Comparison of ENCODE assay signal across 35 cellular contexts in the genomic region with DNA sequence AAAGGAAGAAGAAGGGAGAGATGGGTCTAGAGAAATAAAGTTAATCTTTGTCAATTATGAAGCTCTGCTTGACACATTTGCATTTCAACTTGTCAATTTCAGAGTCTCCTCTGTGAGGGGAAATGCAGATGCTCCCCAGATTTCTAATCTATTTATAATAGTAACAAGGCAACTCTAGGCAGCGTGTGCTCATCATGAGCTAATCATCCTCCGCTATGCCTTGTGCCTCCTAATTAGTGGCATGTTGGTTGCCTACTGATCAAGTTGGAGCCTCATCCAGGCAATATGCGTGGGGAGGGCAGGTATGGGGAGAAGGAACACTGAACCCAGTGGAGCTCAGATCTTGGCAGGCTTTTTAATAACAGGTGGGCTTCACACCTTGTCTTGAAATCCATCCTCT.
"Had no signal": no experiment of that assay in that cellular context is flagged by ENCODE, and none has a peak within 500 bp of the region (broad histone marks: within the 10 kb centered on the region; RNA-seq: fewer than 3 reads in every experiment).

No MANE protein-coding gene starts in this region.

- H3K9me3 ChIP-seq: MG63 had no signal

- H3K36me3 ChIP-seq: MG63 had no signal

- DNase-seq: Karpas-422, Kasumi-1, MG63, MM.1S, MV-4-11, NCI-H1048, NCI-H1092, NCI-H1092 treated with DMSO at 0.1 percent for 48 hours, NCI-H1105, NCI-H1105 treated with DMSO at 0.1 percent for 48 hours, NCI-H1417, NCI-H1417 treated with DMSO at 0.1 percent for 48 hours, NCI-H1436, NCI-H1436 treated with DMSO at 0.1 percent for 48 hours, NCI-H146, NCI-H1694, NCI-H1694 treated with DMSO at 0.1 percent for 48 hours, NCI-H187, NCI-H187 treated with DMSO at 0.1 percent for 48 hours, NCI-H1930, NCI-H2029, NCI-H2029 treated with DMSO at 0.1 percent for 48 hours, NCI-H2081, NCI-H2081 treated with DMSO at 0.1 percent for 48 hours, NCI-H2107, NCI-H2171, NCI-H2171 treated with DMSO at 0.1 percent for 48 hours, NCI-H2227 treated with DMSO at 0.1 percent for 48 hours, NCI-H226, NCI-H345, NCI-H446, NCI-H446 treated with DMSO at 0.1 percent for 48 hours, NCI-H510A, NCI-H510A treated with DMSO at 0.1 percent for 48 hours, NCI-H524 had no signal

- H3K27me3 ChIP-seq: MG63 had no signal

- H3K4me3 ChIP-seq: MG63 had no signal
